Comparison of ENCODE assay signal across 11 cellular contexts in the genomic region with DNA sequence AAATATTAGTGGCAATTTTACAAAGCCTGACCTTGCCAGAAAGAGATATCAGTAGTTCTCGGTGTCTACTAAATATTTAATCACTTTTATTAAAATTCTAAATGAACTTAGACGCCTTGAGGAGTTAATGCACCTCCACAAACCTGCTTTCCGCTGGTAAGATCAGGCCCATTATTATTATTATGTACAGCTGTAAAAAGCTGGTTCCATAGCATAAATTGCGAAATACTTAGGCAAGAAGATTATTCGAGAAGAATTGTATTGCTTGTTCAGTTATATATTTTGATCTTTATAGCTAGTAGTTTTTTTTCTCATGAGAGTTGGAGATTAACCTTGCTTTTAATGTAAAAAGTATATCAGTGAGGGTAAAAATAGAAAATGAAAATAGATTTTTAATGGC.
DNase-seq lines count a peak whose midpoint lies in the region; ATAC-seq and TF ChIP-seq lines count a peak whose summit lies in the region.
"Had no signal": no experiment of that assay in that cellular context is flagged by ENCODE, and none has a peak within 500 bp of the region (broad histone marks: within the 10 kb centered on the region; RNA-seq: fewer than 3 reads in every experiment).

No MANE protein-coding gene starts in this region.

- no peak overlapping the region for H2AFZ ChIP-seq in DND-41 (ENCODE audit: low read depth, low read length)

- H4K20me1 ChIP-seq in DND-41 (ENCODE audit: insufficient read depth, low read length) = no peaks in the 10 kb centered on the region

- no peak overlapping the region for H3K27ac ChIP-seq in DND-41 (ENCODE audit: low read length)
- H3K27ac ChIP-seq: HL-60 had no signal

- H3K27ac Mint-ChIP-seq in central memory CD8-positive, alpha-beta T cell (ENCODE audit: low read depth) = peak overlapping the region; percentile 64
- peak overlapping the region; percentile 94 to 98 (median 96) for H3K27ac Mint-ChIP-seq in nephron
- H3K27ac Mint-ChIP-seq: CD14-positive monocyte had no signal

- H3K4me2 ChIP-seq in DND-41 (ENCODE audit: insufficient read depth, low read length) = 0 out of 2 replicates have a peak overlapping the region, but pooled peaks have one; percentile 25

- TF ChIP-seq CTCF in DND-41 (IDR thresholded peaks at IDR 0.05; ENCODE audit: borderline replicate concordance, extremely low read depth, low read length, poor library complexity, severe bottlenecking) (no peak), nephron (IDR thresholded peaks at IDR 0.05; ENCODE audit: unreplicated experiment in 3 of 3) (no peak)

- no peak overlapping the region for H3K4me3 Mint-ChIP-seq in central memory CD8-positive, alpha-beta T cell
- H3K4me3 Mint-ChIP-seq in nephron = peak overlapping the region in 2 of 3 experiments; percentile 7 to 25
- H3K4me3 Mint-ChIP-seq: CD14-positive monocyte had no signal

- H3K27me3 Mint-ChIP-seq in central memory CD8-positive, alpha-beta T cell = no peaks in the 10 kb centered on the region
- H3K27me3 Mint-ChIP-seq in nephron (ENCODE audit: low read depth) = no peaks in the 10 kb centered on the region

- no peak overlapping the region for H3K9ac ChIP-seq in DND-41 (ENCODE audit: low read depth, low read length)

- H3K9me3 ChIP-seq in DND-41 (ENCODE audit: insufficient read depth, low read length, severe bottlenecking) = no peaks in the 10 kb centered on the region

- H3K4me1 Mint-ChIP-seq in central memory CD8-positive, alpha-beta T cell = peaks cover 20% of the 10 kb centered on the region
- H3K4me1 Mint-ChIP-seq in nephron = peaks cover 79% of the 10 kb centered on the region

- H3K79me2 ChIP-seq in DND-41 (ENCODE audit: insufficient read depth, low read length) = no peaks in the 10 kb centered on the region

- no peaks in the 10 kb centered on the region for H3K9me3 Mint-ChIP-seq in central memory CD8-positive, alpha-beta T cell
- no peaks in the 10 kb centered on the region for H3K9me3 Mint-ChIP-seq in nephron

- peaks cover 2% of the 10 kb centered on the region for H3K36me3 Mint-ChIP-seq in central memory CD8-positive, alpha-beta T cell (ENCODE audit: insufficient read depth)
- H3K36me3 Mint-ChIP-seq in nephron (ENCODE audit: low read depth) = no peaks in the 10 kb centered on the region

- H3K36me3 ChIP-seq in DND-41 (ENCODE audit: insufficient read depth, low read length) = no peaks in the 10 kb centered on the region

- DNase-seq in DND-41 (no peak), NCI-H1092 treated with DMSO at 0.1 percent for 48 hours (lab: John Stamatoyannopoulos, UW) (no peak), NCI-H2107 (lab: John Stamatoyannopoulos, UW) (no peak)
- DNase-seq in central memory CD8-positive, alpha-beta T cell (ENCODE audit: low spot score in 2 of 2) = no peak
- no peak for DNase-seq in activated T-cell treated with anti-CD3 and anti-CD28 coated beads, Interleukin-2, amount 50 U/mL, for 1 hour
- DNase-seq: DMS53 had no signal

- no peak overlapping the region for H3K4me3 ChIP-seq in DND-41 (ENCODE audit: low read depth in 1 of 2, low read length in 2 of 2)

- no peaks in the 10 kb centered on the region for H3K27me3 ChIP-seq in DND-41 (ENCODE audit: insufficient read depth, low read length, poor library complexity)

- no peak for TF ChIP-seq RAD21 in Ishikawa (IDR thresholded peaks at IDR 0.05; ENCODE audit: low read depth)

- no peak for ATAC-seq in DND-41 (ENCODE audit: insufficient read depth, low read depth)
- ATAC-seq in central memory CD8-positive, alpha-beta T cell (replicated peaks; ENCODE audit: extremely low read depth, poor library complexity, severe bottlenecking) = no peak
- ATAC-seq: HCT116 had no signal

- no peak for TF ChIP-seq EP300 in Ishikawa (IDR thresholded peaks at IDR 0.05; ENCODE audit: borderline replicate concordance)

- peaks cover 24% of the 10 kb centered on the region for H3K4me1 ChIP-seq in DND-41 (ENCODE audit: insufficient read depth, low read length)

TF ChIP-seq in Ishikawa, 13 proteins besides CTCF, POLR2A, EP300 and RAD21:
- TF ChIP-seq TCF12 (IDR thresholded peaks at IDR 0.05; ENCODE audit: low read depth) (no peak), ZBTB7A (IDR thresholded peaks at IDR 0.05; ENCODE audit: low read depth) (no peak), CEBPB (IDR thresholded peaks at IDR 0.05) (peak; percentile 60; the same call in 1 of the 2 replicates)
